In genomic region chr14:55071051-55071450, GRCh38 we compare ENCODE assay signal across 1 cellular context.
TF ChIP-seq lines count a peak whose summit lies in the region.

No MANE protein-coding gene starts in this region.

TF ChIP-seq in H1, 55 proteins besides CTCF, POLR2A, EP300 and RAD21:
- TF ChIP-seq KDM1A (IDR thresholded peaks at IDR 0.05; ENCODE audit: borderline replicate concordance, low read length) (peak; percentile 84), TBP (IDR thresholded peaks at IDR 0.05; ENCODE audit: low read depth, low read length) (no peak), SP4 (IDR thresholded peaks at IDR 0.05; ENCODE audit: low read length) (no peak), SIRT6 (IDR thresholded peaks at IDR 0.05; ENCODE audit: low read length) (no peak)
